ENCODE assay signal across 13 cellular contexts in genomic region chr3:149581248-149581647, GRCh38.
A peak's percentile ranks its signal among the peaks of the same experiment; 100 is the strongest.
DNase-seq lines count a peak whose midpoint lies in the region; ATAC-seq, FAIRE-seq and TF ChIP-seq lines count a peak whose summit lies in the region.
"Had no signal": no experiment of that assay in that cellular context is flagged by ENCODE, and none has a peak within 500 bp of the region (broad histone marks: within the 10 kb centered on the region; RNA-seq: fewer than 3 reads in every experiment).

No MANE protein-coding gene starts in this region.

- DNase-seq in EH (ENCODE audit: low read depth) (peak; percentile 73), IMR-90 (no peak), MCF 10A (ENCODE audit: unreplicated experiment) (no peak), osteoblast (ENCODE audit: insufficient read length, low spot score, missing footprints) (no peak), HepG2 (ENCODE audit: low spot score) (no peak), GM23338 (ENCODE audit: low spot score) (no peak), kidney (no peak), left colon (no peak)
- DNase-seq: COR-L47; naive B cell; NCI-H2029 treated with DMSO at 0.1 percent for 48 hours; stimulated activated CD4-positive, alpha-beta T cell treated with anti-CD3 and anti-CD28 coated beads, Interleukin-4, amount 100 ng/mL, for 24 hours had no signal

- POLR2A ChIA-PET in IMR-90 (lab: Charles Lee; ENCODE audit: unreplicated experiment) (no interaction called here), MCF 10A (lab: Yijun Ruan, JAX) (interaction anchor here (1.0 to 6.1 kb wide), 13 partner anchors 8 to 170 kb away, joined by 3 to 59 read pairs (median 6); partner anchors contain the start of gene WWTR1), HepG2 (lab: Yijun Ruan, JAX) (no interaction called here)

- H3K56ac ChIP-seq in IMR-90 (ENCODE audit: extremely low read depth, insufficient read depth, low read length), result peak overlapping the region; percentile 40; the same call in 1 of the 2 replicates

- H2BK20ac ChIP-seq in IMR-90 (ENCODE audit: low read depth, low read length), result no peak overlapping the region; the same call in 1 of the 2 replicates

- peak overlapping the region; percentile 77 for H3K27ac Mint-ChIP-seq in MCF 10A (ENCODE audit: low read depth, unreplicated experiment)
- H3K27ac Mint-ChIP-seq in GM23338, result no peak overlapping the region

- no peak overlapping the region; a peak in 1 of 4 replicates for H4K8ac ChIP-seq in IMR-90 (ENCODE audit: low read depth in 2 of 2, low read length in 2 of 2)

- in situ Hi-C loops in IMR-90 (cut with MboI; ENCODE audit: low sequenced_read_pairs) (no loop called here), HepG2 (cut with HindIII; ENCODE audit: extremely low pct_ligation_motif_present, low pct_unique_long_range_greater_than_20kb) (no loop called here)

- no peak overlapping the region for H4K91ac ChIP-seq in IMR-90 (ENCODE audit: insufficient read depth, low read depth, low read length)

- ATAC-seq in IMR-90 (ENCODE audit: low read depth), result peak; percentile 12
- no peak for ATAC-seq in HepG2
- no peak for ATAC-seq in GM23338
- ATAC-seq in left colon, result no peak

- no peak overlapping the region; the same call in 2 of the 3 replicates for H2BK15ac ChIP-seq in IMR-90 (ENCODE audit: low read depth, low read length)

- dilution Hi-C loops in IMR-90 (cut with HindIII; ENCODE audit: low sequenced_read_pairs, unreplicated experiment), result no loop called here

- H2AK9ac ChIP-seq in IMR-90 (replicated peaks; ENCODE audit: low read depth, low read length, poor library complexity), result no peak overlapping the region

- H3K27ac ChIP-seq in IMR-90 (ENCODE audit: insufficient read depth, low read length) (no peak overlapping the region), osteoblast (ENCODE audit: low read depth, low read length) (peak overlapping the region; percentile 94), HepG2 (ENCODE audit: extremely low read length, insufficient read depth, low read length) (no peak overlapping the region), GM23338 (ENCODE audit: low read depth) (no peak overlapping the region), kidney (ENCODE audit: low read depth in 2 of 2, low read length in 2 of 2) (no peak overlapping the region)

- H4K5ac ChIP-seq in IMR-90 (ENCODE audit: low read depth, low read length), result no peak overlapping the region

- H2AFZ ChIP-seq in IMR-90 (replicated peaks; ENCODE audit: low read length, poor library complexity) (no peak overlapping the region), osteoblast (ENCODE audit: low read length) (no peak overlapping the region), HepG2 (ENCODE audit: low read length) (no peak overlapping the region), GM23338 (no peak overlapping the region)

- H3K4ac ChIP-seq in IMR-90 (ENCODE audit: low read depth, low read length), result no peak overlapping the region

- no peak overlapping the region for H2AK5ac ChIP-seq in IMR-90 (ENCODE audit: low read depth, low read length)

- TF ChIP-seq CTCF in IMR-90 (conservative IDR thresholded peaks at IDR 0.05; ENCODE audit: low read depth, low read length) (no peak), MCF 10A (IDR thresholded peaks at IDR 0.05; ENCODE audit: unreplicated experiment) (no peak), osteoblast (IDR thresholded peaks at IDR 0.05; ENCODE audit: extremely low read depth, low read depth, low read length) (no peak), HepG2 (CRISPR knock-in tag; IDR thresholded peaks at IDR 0.05) (no peak), GM23338 (conservative IDR thresholded peaks at IDR 0.05; ENCODE audit: low read depth in 2 of 2) (no peak), kidney (IDR thresholded peaks at IDR 0.05; ENCODE audit: borderline replicate concordance, extremely low read depth, insufficient read depth) (no peak)

- intact Hi-C loops in IMR-90 (cut with micrococcal nuclease) (no loop called here), MCF 10A (cut with micrococcal nuclease) (no loop called here), HepG2 (cut with micrococcal nuclease; ENCODE audit: unreplicated experiment) (no loop called here), kidney (cut with DNase I) (no loop called here), left colon (cut with DNase I, micrococcal nuclease) (no loop called here)

- no peaks in the 10 kb centered on the region for H3F3A ChIP-seq in GM23338 (replicated peaks; ENCODE audit: low read depth)

- H3K36me3 Mint-ChIP-seq in MCF 10A (ENCODE audit: insufficient read depth, unreplicated experiment) (peaks cover 6% of the 10 kb centered on the region), GM23338 (ENCODE audit: low read depth) (no peaks in the 10 kb centered on the region)
- H3K36me3 Mint-ChIP-seq: naive B cell had no signal

- H3K4me3 Mint-ChIP-seq in MCF 10A (ENCODE audit: unreplicated experiment) (peak overlapping the region; percentile 26), GM23338 (no peak overlapping the region)
- H3K4me3 Mint-ChIP-seq: naive B cell had no signal

- no TSS peak for BruUV-seq in IMR-90 (replicated peaks; lab: Mats Ljungman, UMichigan)
- BruUV-seq in MCF 10A (replicated peaks; lab: Mats Ljungman, UMichigan), result TSS peak; percentile 26
- no TSS peak for BruUV-seq in HepG2 (replicated peaks; lab: Mats Ljungman, UMichigan)

- no peaks in the 10 kb centered on the region for H3K9me3 Mint-ChIP-seq in MCF 10A (ENCODE audit: unreplicated experiment)
- no peaks in the 10 kb centered on the region for H3K9me3 Mint-ChIP-seq in GM23338
- H3K9me3 Mint-ChIP-seq: naive B cell, type B pancreatic cell had no signal

- no peak for TF ChIP-seq RAD21 in IMR-90 (IDR thresholded peaks at IDR 0.05; ENCODE audit: low read length)
- TF ChIP-seq RAD21 in HepG2 (CRISPR knock-in tag; IDR thresholded peaks at IDR 0.05), result no peak

- H3K79me1 ChIP-seq in IMR-90 (ENCODE audit: low read depth in 1 of 2, low read length in 2 of 2), result peaks cover 18 to 79% of the 10 kb centered on the region in 2 experiments

- peak overlapping the region; percentile 37 for H2BK5ac ChIP-seq in IMR-90 (ENCODE audit: low read depth, low read length, poor library complexity, severe bottlenecking)

- FAIRE-seq in HepG2 (lab: Jason Lieb, UNC) (no peak), kidney (lab: Jason Lieb, UNC) (no peak)

- CTCF ChIA-PET in IMR-90 (lab: Yijun Ruan, JAX), result interaction anchor here (0.5 to 0.6 kb wide), 2 partner anchors 34 to 124 kb away, joined by 3 to 4 read pairs; no protein-coding TSS in a partner anchor
- CTCF ChIA-PET in MCF 10A (lab: Yijun Ruan, JAX), result interaction anchor here (0.6 to 4.5 kb wide), 7 partner anchors 12 to 460 kb away, joined by 4 to 48 read pairs (median 5); no protein-coding TSS in a partner anchor
- CTCF ChIA-PET in HepG2 (lab: Yijun Ruan, JAX; ENCODE audit: low intra/inter-chr PET ratio, low total read pairs), result no interaction called here

- no peak overlapping the region for H3K14ac ChIP-seq in IMR-90 (replicated peaks; ENCODE audit: low read depth, low read length)

- no peaks in the 10 kb centered on the region for H3K27me3 ChIP-seq in IMR-90 (ENCODE audit: control insufficient read depth, insufficient read depth, low read length)
- H3K27me3 ChIP-seq in osteoblast (ENCODE audit: insufficient read depth, low read length), result no peaks in the 10 kb centered on the region
- no peaks in the 10 kb centered on the region for H3K27me3 ChIP-seq in HepG2 (ENCODE audit: control insufficient read depth in 1 of 2, insufficient read depth in 2 of 2, low read length in 2 of 2)
- H3K27me3 ChIP-seq in GM23338 (ENCODE audit: insufficient read depth), result no peaks in the 10 kb centered on the region

- H3K9me1 ChIP-seq in IMR-90 (ENCODE audit: insufficient read depth, low read length), result peaks cover 17% of the 10 kb centered on the region

- H3K4me2 ChIP-seq in IMR-90 (ENCODE audit: low read depth, low read length) (peak overlapping the region; percentile 58; the same call in 1 of the 2 replicates), osteoblast (ENCODE audit: insufficient read depth, low read length) (peak overlapping the region; percentile 71), HepG2 (ENCODE audit: low read depth, low read length) (no peak overlapping the region), GM23338 (no peak overlapping the region)

- WGBS in IMR-90 (ENCODE audit: extremely low coverage in 2 of 2, insufficient read length in 1 of 2), 2 experiments, result no CpG with 5 or more reads among the region's 2 CpGs
- WGBS in HepG2 (ENCODE audit: low lambda C conversion rate), result 93% methylated on average over 2 of the region's 2 CpGs

- no peaks in the 10 kb centered on the region for H3K27me3 Mint-ChIP-seq in MCF 10A (ENCODE audit: insufficient read depth, unreplicated experiment)
- H3K27me3 Mint-ChIP-seq in GM23338 (ENCODE audit: insufficient read depth, low read depth, poor library complexity), result peaks cover 2% of the 10 kb centered on the region
- H3K27me3 Mint-ChIP-seq: type B pancreatic cell had no signal

- H3K4me1 ChIP-seq in IMR-90 (ENCODE audit: control insufficient read depth, insufficient read depth, low read length) (peaks cover 19% of the 10 kb centered on the region), osteoblast (ENCODE audit: insufficient read depth, low read length) (peaks cover 86% of the 10 kb centered on the region), HepG2 (ENCODE audit: insufficient read depth, low read length) (peaks cover 44% of the 10 kb centered on the region), GM23338 (ENCODE audit: insufficient read depth) (peaks cover 36% of the 10 kb centered on the region), kidney (ENCODE audit: control insufficient read depth in 1 of 2, insufficient read depth in 1 of 2, low read depth in 1 of 2, low read length in 2 of 2) (peaks cover 6 to 11% of the 10 kb centered on the region in 2 donors)

- H3K18ac ChIP-seq in IMR-90 (ENCODE audit: low read depth, low read length), result no peak overlapping the region

- peaks cover 15% of the 10 kb centered on the region for H4K20me1 ChIP-seq in IMR-90 (ENCODE audit: insufficient read depth, low read length)
- peaks cover 3% of the 10 kb centered on the region for H4K20me1 ChIP-seq in osteoblast (ENCODE audit: insufficient read depth, low read length)
- peaks cover 22% of the 10 kb centered on the region for H4K20me1 ChIP-seq in HepG2 (ENCODE audit: insufficient read depth, low read length)
- H4K20me1 ChIP-seq in GM23338 (replicated peaks; ENCODE audit: insufficient read depth), result no peaks in the 10 kb centered on the region

- H3K36me3 ChIP-seq in IMR-90 (ENCODE audit: control insufficient read depth, insufficient read depth, low read length) (no peaks in the 10 kb centered on the region), osteoblast (ENCODE audit: insufficient read depth, low read length) (no peaks in the 10 kb centered on the region), HepG2 (replicated peaks in 1 of 2; ENCODE audit: control insufficient read depth in 1 of 2, insufficient read depth in 2 of 2, low read length in 2 of 2) (peaks cover 5 to 25% of the 10 kb centered on the region in 2 experiments; a peak in 4 of 5 replicates), GM23338 (ENCODE audit: insufficient read depth) (no peaks in the 10 kb centered on the region), kidney (ENCODE audit: control insufficient read depth in 1 of 2, insufficient read depth in 2 of 2, low read length in 2 of 2) (no peaks in the 10 kb centered on the region)

- H3K4me3 ChIP-seq in IMR-90 (ENCODE audit: insufficient read depth, low read depth, low read length) (no peak overlapping the region), osteoblast (ENCODE audit: insufficient read depth, low read length) (peak overlapping the region; percentile 3), HepG2 (replicated peaks in 1 of 3; ENCODE audit: insufficient read depth in 1 of 3, low read depth in 2 of 3, low read length in 3 of 3) (no peak overlapping the region), GM23338 (no peak overlapping the region), kidney (ENCODE audit: low read length in 2 of 2) (no peak overlapping the region)

- no peaks in the 10 kb centered on the region for H3K9me2 ChIP-seq in GM23338 (ENCODE audit: insufficient read depth)

- peaks cover 72% of the 10 kb centered on the region for H3K79me2 ChIP-seq in osteoblast (ENCODE audit: insufficient read depth, low read length)
- peaks cover 84% of the 10 kb centered on the region for H3K79me2 ChIP-seq in HepG2 (ENCODE audit: insufficient read depth, low read length)
- peaks cover 43% of the 10 kb centered on the region for H3K79me2 ChIP-seq in GM23338 (replicated peaks; ENCODE audit: insufficient read depth)

- TF ChIP-seq POLR2A in IMR-90 (IDR thresholded peaks at IDR 0.05; ENCODE audit: low read depth, low read length), result no peak
- no peak for TF ChIP-seq POLR2A in HepG2 (IDR thresholded peaks at IDR 0.05; ENCODE audit: insufficient read depth in 1 of 2, low read depth in 2 of 2, low read length in 2 of 2)

- H2BK120ac ChIP-seq in IMR-90 (ENCODE audit: low read depth, low read length), result no peak overlapping the region

- peaks cover 52% of the 10 kb centered on the region for H3K4me1 Mint-ChIP-seq in MCF 10A (ENCODE audit: insufficient read depth, unreplicated experiment)
- peaks cover 36% of the 10 kb centered on the region for H3K4me1 Mint-ChIP-seq in GM23338

- TF ChIP-seq EP300 in HepG2 (IDR thresholded peaks at IDR 0.05; ENCODE audit: low read depth in 2 of 2, low read length in 2 of 2) (no peak), HepG2 (CRISPR knock-in tag; IDR thresholded peaks at IDR 0.05; ENCODE audit: borderline replicate concordance) (no peak)

- H3K9me3 ChIP-seq in IMR-90 (ENCODE audit: control insufficient read depth, insufficient read depth, low read length) (no peaks in the 10 kb centered on the region), osteoblast (ENCODE audit: low read depth, low read length) (no peaks in the 10 kb centered on the region), HepG2 (ENCODE audit: low read length) (no peaks in the 10 kb centered on the region), kidney (ENCODE audit: control insufficient read depth in 1 of 2, low read length in 2 of 2) (no peaks in the 10 kb centered on the region)

- H3K9ac ChIP-seq in IMR-90 (ENCODE audit: low read depth, low read length), result no peak overlapping the region
- H3K9ac ChIP-seq in HepG2 (ENCODE audit: insufficient read depth, low read depth, low read length), result no peak overlapping the region
- H3K9ac ChIP-seq in kidney (ENCODE audit: low read length in 2 of 2), result no peak overlapping the region

- H3K23ac ChIP-seq in IMR-90 (ENCODE audit: low read depth, low read length), result no peak overlapping the region

Comparison
In these comparisons a context has a peak if more than half of its experiments do, and no peak if none do; other contexts are left out.
1. H3K4me2 ChIP-seq: peak in IMR-90 (single experiment) and osteoblast (single experiment); none in HepG2 (single experiment) and GM23338 (single experiment).